Comparison of ENCODE assay signal across 1 cellular context in the genomic region with DNA sequence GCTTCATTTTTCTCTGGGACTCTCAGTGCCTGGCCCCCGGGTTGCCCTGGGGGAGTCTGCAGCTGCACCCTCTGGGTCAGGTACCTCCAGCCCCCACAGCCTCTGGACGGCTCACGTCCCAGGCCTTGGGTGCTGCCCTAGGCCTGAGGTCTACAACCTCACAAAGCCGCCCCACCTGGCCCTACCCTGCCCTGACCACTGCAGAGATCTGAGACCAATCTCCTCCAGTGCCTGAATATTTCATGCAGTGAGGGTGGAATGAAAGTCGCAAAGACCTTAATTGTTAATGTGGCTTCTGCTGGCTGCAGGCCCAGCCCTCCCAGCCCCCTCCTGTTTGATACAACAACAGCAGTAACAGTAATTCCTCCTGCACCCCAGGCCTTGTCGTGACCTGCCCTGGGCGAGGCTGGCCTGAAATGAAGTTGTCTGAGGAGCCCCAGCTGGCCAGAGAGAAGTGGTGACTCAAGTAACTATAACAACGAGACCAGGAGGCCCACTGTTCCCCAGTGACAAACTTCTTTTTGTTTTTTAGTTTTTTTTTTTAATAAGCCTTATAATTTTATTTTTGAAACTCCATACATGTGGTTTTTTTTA.
TF ChIP-seq lines count a peak whose summit lies in the region.

No MANE protein-coding gene starts in this region.

TF ChIP-seq in H1, 55 proteins besides CTCF, POLR2A, EP300 and RAD21:
- TF ChIP-seq KDM5A (IDR thresholded peaks at IDR 0.05; ENCODE audit: low read length) (no peak), ZNF274 (IDR thresholded peaks at IDR 0.05; ENCODE audit: borderline replicate concordance, extremely low read depth, low read length) (no peak), HDAC6 (IDR thresholded peaks at IDR 0.05; ENCODE audit: low read depth, low read length) (no peak), RBBP5 (IDR thresholded peaks at IDR 0.05; ENCODE audit: borderline replicate concordance, low read depth, low read length) (no peak), EZH2 (IDR thresholded peaks at IDR 0.05; ENCODE audit: low read depth, low read length, severe bottlenecking) (no peak)
- TF ChIP-seq, protein P1, sequence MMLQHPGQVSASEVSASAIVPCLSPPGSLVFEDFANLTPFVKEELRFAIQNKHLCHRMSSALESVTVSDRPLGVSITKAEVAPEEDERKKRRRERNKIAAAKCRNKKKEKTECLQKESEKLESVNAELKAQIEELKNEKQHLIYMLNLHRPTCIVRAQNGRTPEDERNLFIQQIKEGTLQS (IDR thresholded peaks at IDR 0.05; ENCODE audit: insufficient read depth, low read depth, low read length), result no peak
- TF ChIP-seq, protein P2, sequence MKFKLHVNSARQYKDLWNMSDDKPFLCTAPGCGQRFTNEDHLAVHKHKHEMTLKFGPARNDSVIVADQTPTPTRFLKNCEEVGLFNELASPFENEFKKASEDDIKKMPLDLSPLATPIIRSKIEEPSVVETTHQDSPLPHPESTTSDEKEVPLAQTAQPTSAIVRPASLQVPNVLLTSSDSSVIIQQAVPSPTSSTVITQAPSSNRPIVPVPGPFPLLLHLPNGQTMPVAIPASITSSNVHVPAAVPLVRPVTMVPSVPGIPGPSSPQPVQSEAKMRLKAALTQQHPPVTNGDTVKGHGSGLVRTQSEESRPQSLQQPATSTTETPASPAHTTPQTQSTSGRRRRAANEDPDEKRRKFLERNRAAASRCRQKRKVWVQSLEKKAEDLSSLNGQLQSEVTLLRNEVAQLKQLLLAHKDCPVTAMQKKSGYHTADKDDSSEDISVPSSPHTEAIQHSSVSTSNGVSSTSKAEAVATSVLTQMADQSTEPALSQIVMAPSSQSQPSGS (IDR thresholded peaks at IDR 0.05; ENCODE audit: low read length), result no peak
